ENCODE assay signal across 19 cellular contexts in genomic region chr16:48076455-48077012, GRCh38.
DNase-seq lines count a peak whose midpoint lies in the region; ATAC-seq, FAIRE-seq and TF ChIP-seq lines count a peak whose summit lies in the region.
"Had no signal": no experiment of that assay in that cellular context is flagged by ENCODE, and none has a peak within 500 bp of the region (broad histone marks: within the 10 kb centered on the region; RNA-seq: fewer than 3 reads in every experiment).

No MANE protein-coding gene starts in this region.

- no peaks in the 10 kb centered on the region for H3K4me1 Mint-ChIP-seq in stimulated activated naive CD8-positive, alpha-beta T cell treated with anti-CD3 and anti-CD28 coated beads, Interleukin-15, amount 100 ng/mL, for 72 hours
- H3K4me1 Mint-ChIP-seq: activated T-helper 17 cell treated with anti-CD3 and anti-CD28 coated beads, Interleukin-2, amount 50 U/mL, for 72 hours had no signal

- WGBS in A549 (ENCODE audit: missing lambda C conversion rate) = 29% methylated on average over 2 of the region's 2 CpGs

- POLR2A ChIA-PET in A549 (lab: Yijun Ruan, JAX) = interaction anchor here (0.9 to 1.2 kb wide), 3 partner anchors 46 to 933 kb away, joined by 3 to 5 read pairs (median 4); partner anchors contain the start of gene NETO2

- peak in 1 of 2 experiments; percentile 32; a peak in 1 of 5 replicates for TF ChIP-seq RAD21 in A549 (conservative IDR thresholded peaks at IDR 0.05 in 1 of 2, IDR thresholded peaks at IDR 0.05 in 1 of 2)

- H3K9me3 ChIP-seq in A549 (peaks cover 9% of the 10 kb centered on the region; the same call in 2 of the 3 replicates), MG63 (no peaks in the 10 kb centered on the region), BE2C (no peaks in the 10 kb centered on the region), SJCRH30 (replicated peaks) (no peaks in the 10 kb centered on the region)
- H3K9me3 ChIP-seq: left ventricle myocardium inferior, ovary had no signal

- H3K4me3 ChIP-seq in A549 = no peak overlapping the region
- H3K4me3 ChIP-seq in MG63 = no peak overlapping the region
- H3K4me3 ChIP-seq in astrocyte of the spinal cord (ENCODE audit: low read depth, low read length) = no peak overlapping the region
- no peak overlapping the region for H3K4me3 ChIP-seq in BE2C (ENCODE audit: low read depth, low read length)
- no peak overlapping the region for H3K4me3 ChIP-seq in SJCRH30
- H3K4me3 ChIP-seq: left ventricle myocardium inferior, ovary had no signal

- TF ChIP-seq POLR2A in A549 (IDR thresholded peaks at IDR 0.05; ENCODE audit: low read length) = no peak

- in situ Hi-C loops in astrocyte of the spinal cord (cut with HindIII; ENCODE audit: low sequenced_read_pairs) = no loop called here

- H3K4me3 Mint-ChIP-seq in stimulated activated naive CD8-positive, alpha-beta T cell treated with anti-CD3 and anti-CD28 coated beads, Interleukin-15, amount 100 ng/mL, for 72 hours = no peak overlapping the region
- H3K4me3 Mint-ChIP-seq: activated T-helper 17 cell treated with anti-CD3 and anti-CD28 coated beads, Interleukin-2, amount 50 U/mL, for 72 hours; T-helper 2 cell treated with Interferon-gamma antibody and Interleukin-4, amounts not matched to agents 5 μg/mL and 100 μg/mL, for 36 hours had no signal

- FAIRE-seq in A549 (lab: Jason Lieb, UNC) = peak; percentile 79
- FAIRE-seq: small intestine had no signal

- H3K27ac Mint-ChIP-seq in stimulated activated naive CD8-positive, alpha-beta T cell treated with anti-CD3 and anti-CD28 coated beads, Interleukin-15, amount 100 ng/mL, for 72 hours = no peak overlapping the region
- H3K27ac Mint-ChIP-seq: activated T-helper 17 cell treated with anti-CD3 and anti-CD28 coated beads, Interleukin-2, amount 50 U/mL, for 72 hours; T-helper 2 cell treated with Interferon-gamma antibody and Interleukin-4, amounts not matched to agents 5 μg/mL and 100 μg/mL, for 36 hours had no signal

- H3K27me3 Mint-ChIP-seq in stimulated activated naive CD8-positive, alpha-beta T cell treated with anti-CD3 and anti-CD28 coated beads, Interleukin-15, amount 100 ng/mL, for 72 hours = peaks cover 18% of the 10 kb centered on the region

- peak overlapping the region; percentile 52 for H3K4me2 ChIP-seq in A549

- H3K9me3 Mint-ChIP-seq in stimulated activated naive CD8-positive, alpha-beta T cell treated with anti-CD3 and anti-CD28 coated beads, Interleukin-15, amount 100 ng/mL, for 72 hours = no peaks in the 10 kb centered on the region
- H3K9me3 Mint-ChIP-seq: T-helper 2 cell treated with Interferon-gamma antibody and Interleukin-4, amounts not matched to agents 5 μg/mL and 100 μg/mL, for 36 hours had no signal

- ATAC-seq in A549 = peak; percentile 87 to 88
- ATAC-seq in stimulated activated naive CD8-positive, alpha-beta T cell treated with anti-CD3 and anti-CD28 coated beads, Interleukin-15, amount 100 ng/mL, for 72 hours = no peak
- ATAC-seq: activated T-helper 17 cell treated with anti-CD3 and anti-CD28 coated beads, Interleukin-2, amount 50 U/mL, for 72 hours had no signal

- no peak for TF ChIP-seq CTCF in A549 (IDR thresholded peaks at IDR 0.05)
- no peak for TF ChIP-seq CTCF in astrocyte of the spinal cord (IDR thresholded peaks at IDR 0.05; ENCODE audit: low read depth, low read length)
- TF ChIP-seq CTCF in BE2C (IDR thresholded peaks at IDR 0.05; ENCODE audit: low read depth, low read length) = no peak

- peaks cover 38% of the 10 kb centered on the region for H3K4me1 ChIP-seq in A549
- no peaks in the 10 kb centered on the region for H3K4me1 ChIP-seq in BE2C
- no peaks in the 10 kb centered on the region for H3K4me1 ChIP-seq in SJCRH30
- H3K4me1 ChIP-seq: left ventricle myocardium inferior had no signal

- CTCF ChIA-PET in A549 (lab: Yijun Ruan, JAX) = interaction anchor here (0.6 to 1.0 kb wide), 9 partner anchors 10 to 81 kb away, joined by 3 to 4 read pairs (median 3); no protein-coding TSS in a partner anchor

- DNase-seq in A549 (ENCODE audit: low read depth in 1 of 2, low spot score in 1 of 2) (peak; percentile 34 to 89), MG63 (peak; percentile 10), astrocyte of the spinal cord (ENCODE audit: low read depth, low spot score) (peak; percentile 76), kidney tubule cell (ENCODE audit: low spot score) (peak; percentile 43), BE2C (no peak), DMS53 treated with DMSO at 0.1 percent for 48 hours (lab: John Stamatoyannopoulos, UW; ENCODE audit: unreplicated experiment) (no peak), SJCRH30 (no peak)
- DNase-seq in stimulated activated naive CD8-positive, alpha-beta T cell treated with anti-CD3 and anti-CD28 coated beads, Interleukin-15, amount 100 ng/mL, for 72 hours = no peak
- DNase-seq: activated CD4-positive, CD25-positive, alpha-beta regulatory T cell treated with anti-CD3 and anti-CD28 coated beads, Interleukin-2, amount 50 U/mL, for 72 hours; central memory CD4-positive, alpha-beta T cell; DMS153; effector CD8-positive, alpha-beta T cell; left ventricle myocardium inferior; NCI-H187; ovary; small intestine had no signal

- H3K27me3 ChIP-seq in MG63 (no peaks in the 10 kb centered on the region), BE2C (no peaks in the 10 kb centered on the region; the same call in 1 of the 2 replicates), SJCRH30 (no peaks in the 10 kb centered on the region)
- H3K27me3 ChIP-seq: ovary had no signal

- no peaks in the 10 kb centered on the region for H3K36me3 ChIP-seq in MG63
- H3K36me3 ChIP-seq in BE2C = no peaks in the 10 kb centered on the region
- no peaks in the 10 kb centered on the region for H3K36me3 ChIP-seq in SJCRH30
- H3K36me3 ChIP-seq: left ventricle myocardium inferior, ovary had no signal

- H3K27ac ChIP-seq in A549 (peak overlapping the region; percentile 81 to 83), SJCRH30 (no peak overlapping the region)
- H3K27ac ChIP-seq: 22Rv1, left ventricle myocardium inferior, ovary had no signal

- TF ChIP-seq EP300 in A549 (IDR thresholded peaks at IDR 0.05) = peak; percentile 54 to 75; a peak in 4 of 5 replicates

TF ChIP-seq in A549, 52 proteins besides CTCF, POLR2A, EP300 and RAD21:
- TF ChIP-seq EHF (CRISPR knock-in tag; IDR thresholded peaks at IDR 0.05) (no peak), GATA3 (IDR thresholded peaks at IDR 0.05; ENCODE audit: borderline replicate concordance) (peak; percentile 55; the same call in 1 of the 2 replicates), JUNB (IDR thresholded peaks at IDR 0.05) (peak; percentile 76), HES2 (IDR thresholded peaks at IDR 0.05) (peak; percentile 30; the same call in 1 of the 2 replicates), FOSL2 (IDR thresholded peaks at IDR 0.05) (peak; percentile 28; the same call in 1 of the 2 replicates), FOSL2 (CRISPR knock-in tag; IDR thresholded peaks at IDR 0.05) (peak; percentile 55), CBX8 (IDR thresholded peaks at IDR 0.05) (no peak), RCOR1 (IDR thresholded peaks at IDR 0.05; ENCODE audit: low read depth, low read length) (no peak), CHD2 (IDR thresholded peaks at IDR 0.05; ENCODE audit: low read length, partially characterized antibody) (no peak), JUN (IDR thresholded peaks at IDR 0.05) (peak in 1 of 2 experiments; percentile 23; a peak in 1 of 5 replicates), BCL3 (IDR thresholded peaks at IDR 0.05) (peak; percentile 65; the same call in 1 of the 3 replicates), HOXA7 (CRISPR knock-in tag; IDR thresholded peaks at IDR 0.05) (no peak), CEBPB (IDR thresholded peaks at IDR 0.05) (peak; percentile 50 to 62; a peak in 1 of 4 replicates), ZSCAN20 (CRISPR knock-in tag; IDR thresholded peaks at IDR 0.05) (no peak)

Comparison
In these comparisons a context has a peak if more than half of its experiments do, and no peak if none do; other contexts are left out.
1. DNase-seq: peak in A549 (2 of 2), MG63 (single experiment), astrocyte of the spinal cord (single experiment) and kidney tubule cell (single experiment); none in stimulated activated naive CD8-positive, alpha-beta T cell treated with anti-CD3 and anti-CD28 coated beads, Interleukin-15, amount 100 ng/mL, for 72 hours (0 of 2), BE2C (single experiment), DMS53 treated with DMSO at 0.1 percent for 48 hours (single experiment) and SJCRH30 (0 of 2).